1 cellular context compared by ENCODE assay signal in genomic region chr3:43286115-43286885, GRCh38.
TF ChIP-seq lines count a peak whose summit lies in the region.

Gene SNRK, plus strand, starts transcription at chr3:43286540. Its CDS starts 16,664 bp downstream, at chr3:43303204.

TF ChIP-seq in K562, 482 proteins besides CTCF, POLR2A, EP300 and RAD21 (continued from another document and continues in another):
- TF ChIP-seq ZNF512 (tag; IDR thresholded peaks at IDR 0.05) (no peak), TCF7L2 (IDR thresholded peaks at IDR 0.05; ENCODE audit: low read depth, low read length) (no peak), ZBTB9 (CRISPR knock-in tag; IDR thresholded peaks at IDR 0.05) (0 out of 2 replicates have a peak, but pooled peaks have one; percentile 29), ZNF384 (IDR thresholded peaks at IDR 0.05; ENCODE audit: low read depth, low read length) (0 out of 2 replicates have a peak, but pooled peaks have one; percentile 39), ZEB2 (IDR thresholded peaks at IDR 0.05) (peak; percentile 65; the same call in 1 of the 2 replicates), ZFX (CRISPR knock-in tag; IDR thresholded peaks at IDR 0.05) (peak; percentile 62), CXXC5 (CRISPR knock-in tag; IDR thresholded peaks at IDR 0.05) (peak; percentile 84), TBP (optimal IDR thresholded peaks at IDR 0.05; ENCODE audit: low read depth, low read length) (peak; percentile 57), BCOR (IDR thresholded peaks at IDR 0.05) (0 out of 2 replicates have a peak, but pooled peaks have one; percentile 31), ZNF174 (CRISPR knock-in tag; IDR thresholded peaks at IDR 0.05) (no peak), HNRNPLL (IDR thresholded peaks at IDR 0.05; ENCODE audit: low read depth, low read length, poor library complexity, severe bottlenecking) (peak; percentile 91), RBFOX2 (IDR thresholded peaks at IDR 0.05; ENCODE audit: low read depth, low read length) (peak; percentile 81), RREB1 (CRISPR knock-in tag; IDR thresholded peaks at IDR 0.05) (peak; percentile 71; the same call in 1 of the 2 replicates), KLF13 (tag; IDR thresholded peaks at IDR 0.05; ENCODE audit: borderline replicate concordance, low read depth) (0 out of 2 replicates have a peak, but pooled peaks have one; percentile 54), KLF1 (tag; IDR thresholded peaks at IDR 0.05) (peak; percentile 65; the same call in 1 of the 2 replicates), DPF2 (IDR thresholded peaks at IDR 0.05) (0 out of 2 replicates have a peak, but pooled peaks have one; percentile 37), CHD4 (IDR thresholded peaks at IDR 0.05; ENCODE audit: insufficient read depth, insufficient replicate concordance, low read depth, low read length, poor library complexity, severe bottlenecking) (no peak), KDM2B (CRISPR knock-in tag; IDR thresholded peaks at IDR 0.05) (0 out of 2 replicates have a peak, but pooled peaks have one; percentile 28), ERF (CRISPR knock-in tag; IDR thresholded peaks at IDR 0.05) (0 out of 2 replicates have a peak, but pooled peaks have one; percentile 37), EP400 (IDR thresholded peaks at IDR 0.05) (peak; percentile 50; the same call in 1 of the 2 replicates), ESRRA (IDR thresholded peaks at IDR 0.05; ENCODE audit: borderline replicate concordance, low read depth) (peak; percentile 66; the same call in 1 of the 2 replicates), MTA3 (IDR thresholded peaks at IDR 0.05; ENCODE audit: borderline replicate concordance) (0 out of 2 replicates have a peak, but pooled peaks have one; percentile 40), NONO (IDR thresholded peaks at IDR 0.05; ENCODE audit: low read depth in 2 of 2, low read length in 1 of 2) (peak; percentile 30 to 81; a peak in 3 of 4 replicates), U2AF1 (optimal IDR thresholded peaks at IDR 0.05; ENCODE audit: low read depth, low read length) (no peak), MAZ (CRISPR knock-in tag; conservative IDR thresholded peaks at IDR 0.05 in 1 of 2, IDR thresholded peaks at IDR 0.05 in 1 of 2) (peak; percentile 64 to 96), HCFC1 (IDR thresholded peaks at IDR 0.05; ENCODE audit: low read depth, low read length) (peak; percentile 11; the same call in 1 of the 2 replicates), ZBTB12 (CRISPR knock-in tag; IDR thresholded peaks at IDR 0.05) (peak; percentile 94), MYC (IDR thresholded peaks at IDR 0.05; ENCODE audit: low read depth, low read length) (peak; percentile 70), MYC (CRISPR knock-in tag; IDR thresholded peaks at IDR 0.05; ENCODE audit: borderline replicate concordance, low read depth) (no peak), POLR2AphosphoS5 (IDR thresholded peaks at IDR 0.05; ENCODE audit: control insufficient read depth, insufficient read depth, low read depth, low read length) (peak; percentile 71), KDM5B (IDR thresholded peaks at IDR 0.05; ENCODE audit: insufficient replicate concordance, low read depth, low read length) (peak; percentile 66), MGA (IDR thresholded peaks at IDR 0.05) (peak; percentile 93), ZBTB43 (CRISPR knock-in tag; IDR thresholded peaks at IDR 0.05) (no peak), DIDO1 (tag; IDR thresholded peaks at IDR 0.05; ENCODE audit: low read depth) (no peak), CHD1 (IDR thresholded peaks at IDR 0.05; ENCODE audit: low read length) (peak; percentile 45), SAP30 (IDR thresholded peaks at IDR 0.05; ENCODE audit: borderline replicate concordance, insufficient read depth, low read depth, low read length, poor library complexity, severe bottlenecking) (peak; percentile 52)
